In the genomic region with DNA sequence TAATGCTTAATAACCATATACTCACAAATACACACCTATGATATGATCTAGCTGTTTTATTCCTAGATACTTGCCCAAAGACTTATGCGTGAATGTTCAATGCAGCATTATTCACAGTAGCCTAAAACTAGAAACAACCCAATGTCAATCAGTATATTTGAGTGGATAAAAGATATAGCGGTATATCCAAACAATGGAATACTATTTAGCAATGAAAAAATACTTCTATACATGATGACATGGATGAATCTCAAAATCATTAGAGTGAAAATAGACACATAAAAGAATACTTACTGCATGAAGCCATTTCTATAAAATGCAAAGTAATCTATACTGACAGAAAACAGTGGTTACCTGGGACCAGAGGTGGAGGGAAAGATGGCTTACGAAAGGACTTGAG, we compare ENCODE assay signal across 29 cellular contexts.
"Had no signal": no experiment of that assay in that cellular context is flagged by ENCODE, and none has a peak within 500 bp of the region (broad histone marks: within the 10 kb centered on the region; RNA-seq: fewer than 3 reads in every experiment).

No MANE protein-coding gene starts in this region.

- H3K4me1 Mint-ChIP-seq: endodermal cell, mesothelial cell of epicardium had no signal

- H3K27me3 ChIP-seq: colonic mucosa, esophagus squamous epithelium, gastrocnemius medialis, heart right ventricle had no signal

- H3K4me3 ChIP-seq: colonic mucosa, esophagus squamous epithelium, gastrocnemius medialis, heart right ventricle, lower lobe of right lung, mucosa of descending colon had no signal

- DNase-seq: colonic mucosa; cortex of kidney; effector CD8-positive, alpha-beta T cell; effector memory CD8-positive, alpha-beta T cell; endodermal cell; erythroblast; esophagus squamous epithelium; foreskin fibroblast; foreskin melanocyte; gastrocnemius medialis; glutamatergic neuron; head of caudate nucleus; heart right ventricle; hippocampal formation; left colon; left ventricle myocardium superior; lower lobe of right lung; mesenchymal stem cell; mucosa of descending colon; naive B cell; naive thymus-derived CD8-positive, alpha-beta T cell had no signal

- H3K27ac Mint-ChIP-seq: dendritic cell treated with granulocyte-macrophage colony-stimulating factor and Interleukin-4, amounts not matched to agents 40 ng/mL and 50 ng/mL, for 4 days; endodermal cell; mesothelial cell of epicardium; naive B cell; naive thymus-derived CD8-positive, alpha-beta T cell had no signal

- H3K9me3 ChIP-seq: colonic mucosa, gastrocnemius medialis had no signal

- H3K36me3 ChIP-seq: colonic mucosa, gastrocnemius medialis had no signal

- H3K4me3 Mint-ChIP-seq: dendritic cell treated with granulocyte-macrophage colony-stimulating factor and Interleukin-4, amounts not matched to agents 40 ng/mL and 50 ng/mL, for 4 days; effector memory CD8-positive, alpha-beta T cell; endodermal cell; mesothelial cell of epicardium; naive B cell; naive thymus-derived CD8-positive, alpha-beta T cell had no signal

- H3K27ac ChIP-seq: colonic mucosa, epithelial cell of prostate, esophagus squamous epithelium, gastrocnemius medialis, heart right ventricle, lower lobe of right lung had no signal

- H3K4me1 ChIP-seq: colonic mucosa, esophagus squamous epithelium, gastrocnemius medialis, heart right ventricle, lower lobe of right lung had no signal

- ATAC-seq: effector memory CD8-positive, alpha-beta T cell; esophagus mucosa; gastrocnemius medialis; heart right ventricle; left colon; left lobe of liver; left ventricle myocardium superior; lower lobe of right lung; mucosa of descending colon; naive thymus-derived CD8-positive, alpha-beta T cell had no signal

- FAIRE-seq: endometrium, islet of Langerhans, keratinocyte had no signal

- H3K27me3 Mint-ChIP-seq: dendritic cell treated with granulocyte-macrophage colony-stimulating factor and Interleukin-4, amounts not matched to agents 40 ng/mL and 50 ng/mL, for 4 days; effector memory CD8-positive, alpha-beta T cell; naive B cell; naive thymus-derived CD8-positive, alpha-beta T cell had no signal
